Comparison of ENCODE assay signal across 1 cellular context in genomic region chr20:48697845-48698491, GRCh38.
TF ChIP-seq lines count a peak whose summit lies in the region.

No MANE protein-coding gene starts in this region.

TF ChIP-seq in HepG2, 621 proteins besides CTCF, POLR2A, EP300 and RAD21 (continued from another document and continues in another):
- TF ChIP-seq, protein P1, sequence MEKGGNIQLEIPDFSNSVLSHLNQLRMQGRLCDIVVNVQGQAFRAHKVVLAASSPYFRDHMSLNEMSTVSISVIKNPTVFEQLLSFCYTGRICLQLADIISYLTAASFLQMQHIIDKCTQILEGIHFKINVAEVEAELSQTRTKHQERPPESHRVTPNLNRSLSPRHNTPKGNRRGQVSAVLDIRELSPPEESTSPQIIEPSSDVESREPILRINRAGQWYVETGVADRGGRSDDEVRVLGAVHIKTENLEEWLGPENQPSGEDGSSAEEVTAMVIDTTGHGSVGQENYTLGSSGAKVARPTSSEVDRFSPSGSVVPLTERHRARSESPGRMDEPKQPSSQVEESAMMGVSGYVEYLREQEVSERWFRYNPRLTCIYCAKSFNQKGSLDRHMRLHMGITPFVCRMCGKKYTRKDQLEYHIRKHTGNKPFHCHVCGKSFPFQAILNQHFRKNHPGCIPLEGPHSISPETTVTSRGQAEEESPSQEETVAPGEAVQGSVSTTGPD (CRISPR knock-in tag; IDR thresholded peaks at IDR 0.05), result no peak
- TF ChIP-seq ZNF235 (CRISPR knock-in tag; IDR thresholded peaks at IDR 0.05; ENCODE audit: borderline replicate concordance) (0 out of 2 replicates have a peak, but pooled peaks have one; percentile 53), ZNF143 (CRISPR knock-in tag; IDR thresholded peaks at IDR 0.05) (0 out of 2 replicates have a peak, but pooled peaks have one; percentile 30), SYNCRIP (IDR thresholded peaks at IDR 0.05; ENCODE audit: insufficient read depth, low read depth, low read length) (no peak), KDM3A (CRISPR knock-in tag; IDR thresholded peaks at IDR 0.05; ENCODE audit: low read depth) (no peak), RARA (CRISPR knock-in tag; IDR thresholded peaks at IDR 0.05) (0 out of 2 replicates have a peak, but pooled peaks have one; percentile 22), HNF4A (CRISPR knock-in tag; IDR thresholded peaks at IDR 0.05) (peak; percentile 17; the same call in 1 of the 2 replicates), UBTF (CRISPR knock-in tag; IDR thresholded peaks at IDR 0.05) (peak; percentile 39; the same call in 1 of the 2 replicates), CENPX (CRISPR knock-in tag; IDR thresholded peaks at IDR 0.05) (no peak), CBX5 (CRISPR knock-in tag; IDR thresholded peaks at IDR 0.05; ENCODE audit: borderline replicate concordance) (peak; percentile 37; the same call in 1 of the 2 replicates), PCBP2 (optimal IDR thresholded peaks at IDR 0.05; ENCODE audit: low read depth, low read length, poor library complexity, severe bottlenecking) (no peak), POGK (CRISPR knock-in tag; conservative IDR thresholded peaks at IDR 0.05) (no peak), HMGXB4 (CRISPR knock-in tag; IDR thresholded peaks at IDR 0.05; ENCODE audit: borderline replicate concordance in 1 of 2, low read depth in 1 of 2) (no peak), ZNF788 (CRISPR knock-in tag; IDR thresholded peaks at IDR 0.05; ENCODE audit: borderline replicate concordance) (peak; percentile 22; the same call in 1 of the 2 replicates), BCL6 (CRISPR knock-in tag; IDR thresholded peaks at IDR 0.05) (peak; percentile 39; the same call in 1 of the 2 replicates), KLF13 (CRISPR knock-in tag; IDR thresholded peaks at IDR 0.05) (0 out of 2 replicates have a peak, but pooled peaks have one; percentile 57), HDAC1 (CRISPR knock-in tag; IDR thresholded peaks at IDR 0.05) (peak; percentile 41; the same call in 1 of the 2 replicates), KDM5A (IDR thresholded peaks at IDR 0.05; ENCODE audit: borderline replicate concordance, low read length) (no peak), ZNF256 (CRISPR knock-in tag; conservative IDR thresholded peaks at IDR 0.05) (no peak; the same call in 1 of the 2 replicates), DR1 (CRISPR knock-in tag; IDR thresholded peaks at IDR 0.05) (0 out of 2 replicates have a peak, but pooled peaks have one; percentile 55), SUZ12 (IDR thresholded peaks at IDR 0.05; ENCODE audit: low read depth, low read length) (no peak), ZNF225 (CRISPR knock-in tag; IDR thresholded peaks at IDR 0.05) (0 out of 2 replicates have a peak, but pooled peaks have one; percentile 47), SP4 (CRISPR knock-in tag; IDR thresholded peaks at IDR 0.05) (no peak), ZNF160 (CRISPR knock-in tag; IDR thresholded peaks at IDR 0.05) (no peak), PITX1 (CRISPR knock-in tag; IDR thresholded peaks at IDR 0.05) (peak; percentile 59; the same call in 1 of the 2 replicates), RXRA (CRISPR knock-in tag; IDR thresholded peaks at IDR 0.05) (peak; percentile 12; the same call in 1 of the 2 replicates), ZNF333 (CRISPR knock-in tag; IDR thresholded peaks at IDR 0.05; ENCODE audit: borderline replicate concordance) (0 out of 2 replicates have a peak, but pooled peaks have one; percentile 29), ZNF644 (CRISPR knock-in tag; IDR thresholded peaks at IDR 0.05; ENCODE audit: low read depth) (peak; percentile 56; the same call in 1 of the 2 replicates), FOSL2 (CRISPR knock-in tag; IDR thresholded peaks at IDR 0.05) (peak; percentile 64), ZNF780A (CRISPR knock-in tag; IDR thresholded peaks at IDR 0.05) (no peak), THAP11 (CRISPR knock-in tag; IDR thresholded peaks at IDR 0.05) (0 out of 2 replicates have a peak, but pooled peaks have one; percentile 35), NCOA2 (CRISPR knock-in tag; IDR thresholded peaks at IDR 0.05) (no peak), NONO (IDR thresholded peaks at IDR 0.05) (no peak), NONO (CRISPR knock-in tag; conservative IDR thresholded peaks at IDR 0.05) (0 out of 2 replicates have a peak, but pooled peaks have one; percentile 34), RXRB (CRISPR knock-in tag; IDR thresholded peaks at IDR 0.05; ENCODE audit: borderline replicate concordance) (0 out of 2 replicates have a peak, but pooled peaks have one; percentile 8), HNRNPK (IDR thresholded peaks at IDR 0.05; ENCODE audit: low read depth, low read length, poor library complexity, severe bottlenecking) (no peak), ZNF501 (CRISPR knock-in tag; IDR thresholded peaks at IDR 0.05) (peak; percentile 57), PATZ1 (CRISPR knock-in tag; IDR thresholded peaks at IDR 0.05) (peak; percentile 73), ARNTL (CRISPR knock-in tag; IDR thresholded peaks at IDR 0.05) (no peak), ELF1 (CRISPR knock-in tag; IDR thresholded peaks at IDR 0.05) (peak; percentile 44; the same call in 1 of the 2 replicates), ZNF781 (CRISPR knock-in tag; IDR thresholded peaks at IDR 0.05; ENCODE audit: borderline replicate concordance, not compliant biosample characterization) (peak; percentile 74), ZNF790 (CRISPR knock-in tag; IDR thresholded peaks at IDR 0.05; ENCODE audit: borderline replicate concordance) (no peak), HDAC2 (CRISPR knock-in tag; IDR thresholded peaks at IDR 0.05) (peak; percentile 46; the same call in 1 of the 2 replicates)
- TF ChIP-seq, protein P2, sequence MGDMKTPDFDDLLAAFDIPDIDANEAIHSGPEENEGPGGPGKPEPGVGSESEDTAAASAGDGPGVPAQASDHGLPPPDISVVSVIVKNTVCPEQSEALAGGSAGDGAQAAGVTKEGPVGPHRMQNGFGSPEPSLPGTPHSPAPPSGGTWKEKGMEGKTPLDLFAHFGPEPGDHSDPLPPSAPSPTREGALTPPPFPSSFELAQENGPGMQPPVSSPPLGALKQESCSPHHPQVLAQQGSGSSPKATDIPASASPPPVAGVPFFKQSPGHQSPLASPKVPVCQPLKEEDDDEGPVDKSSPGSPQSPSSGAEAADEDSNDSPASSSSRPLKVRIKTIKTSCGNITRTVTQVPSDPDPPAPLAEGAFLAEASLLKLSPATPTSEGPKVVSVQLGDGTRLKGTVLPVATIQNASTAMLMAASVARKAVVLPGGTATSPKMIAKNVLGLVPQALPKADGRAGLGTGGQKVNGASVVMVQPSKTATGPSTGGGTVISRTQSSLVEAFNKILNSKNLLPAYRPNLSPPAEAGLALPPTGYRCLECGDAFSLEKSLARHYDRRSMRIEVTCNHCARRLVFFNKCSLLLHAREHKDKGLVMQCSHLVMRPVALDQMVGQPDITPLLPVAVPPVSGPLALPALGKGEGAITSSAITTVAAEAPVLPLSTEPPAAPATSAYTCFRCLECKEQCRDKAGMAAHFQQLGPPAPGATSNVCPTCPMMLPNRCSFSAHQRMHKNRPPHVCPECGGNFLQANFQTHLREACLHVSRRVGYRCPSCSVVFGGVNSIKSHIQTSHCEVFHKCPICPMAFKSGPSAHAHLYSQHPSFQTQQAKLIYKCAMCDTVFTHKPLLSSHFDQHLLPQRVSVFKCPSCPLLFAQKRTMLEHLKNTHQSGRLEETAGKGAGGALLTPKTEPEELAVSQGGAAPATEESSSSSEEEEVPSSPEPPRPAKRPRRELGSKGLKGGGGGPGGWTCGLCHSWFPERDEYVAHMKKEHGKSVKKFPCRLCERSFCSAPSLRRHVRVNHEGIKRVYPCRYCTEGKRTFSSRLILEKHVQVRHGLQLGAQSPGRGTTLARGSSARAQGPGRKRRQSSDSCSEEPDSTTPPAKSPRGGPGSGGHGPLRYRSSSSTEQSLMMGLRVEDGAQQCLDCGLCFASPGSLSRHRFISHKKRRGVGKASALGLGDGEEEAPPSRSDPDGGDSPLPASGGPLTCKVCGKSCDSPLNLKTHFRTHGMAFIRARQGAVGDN (CRISPR knock-in tag; IDR thresholded peaks at IDR 0.05), result peak; percentile 51; the same call in 1 of the 2 replicates
- TF ChIP-seq, protein P3, sequence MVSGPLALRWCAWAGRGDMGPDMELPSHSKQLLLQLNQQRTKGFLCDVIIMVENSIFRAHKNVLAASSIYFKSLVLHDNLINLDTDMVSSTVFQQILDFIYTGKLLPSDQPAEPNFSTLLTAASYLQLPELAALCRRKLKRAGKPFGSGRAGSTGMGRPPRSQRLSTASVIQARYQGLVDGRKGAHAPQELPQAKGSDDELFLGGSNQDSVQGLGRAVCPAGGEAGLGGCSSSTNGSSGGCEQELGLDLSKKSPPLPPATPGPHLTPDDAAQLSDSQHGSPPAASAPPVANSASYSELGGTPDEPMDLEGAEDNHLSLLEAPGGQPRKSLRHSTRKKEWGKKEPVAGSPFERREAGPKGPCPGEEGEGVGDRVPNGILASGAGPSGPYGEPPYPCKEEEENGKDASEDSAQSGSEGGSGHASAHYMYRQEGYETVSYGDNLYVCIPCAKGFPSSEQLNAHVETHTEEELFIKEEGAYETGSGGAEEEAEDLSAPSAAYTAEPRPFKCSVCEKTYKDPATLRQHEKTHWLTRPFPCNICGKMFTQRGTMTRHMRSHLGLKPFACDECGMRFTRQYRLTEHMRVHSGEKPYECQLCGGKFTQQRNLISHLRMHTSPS (CRISPR knock-in tag; IDR thresholded peaks at IDR 0.05; ENCODE audit: low read depth), result 0 out of 2 replicates have a peak, but pooled peaks have one; percentile 41
- TF ChIP-seq, protein P4, sequence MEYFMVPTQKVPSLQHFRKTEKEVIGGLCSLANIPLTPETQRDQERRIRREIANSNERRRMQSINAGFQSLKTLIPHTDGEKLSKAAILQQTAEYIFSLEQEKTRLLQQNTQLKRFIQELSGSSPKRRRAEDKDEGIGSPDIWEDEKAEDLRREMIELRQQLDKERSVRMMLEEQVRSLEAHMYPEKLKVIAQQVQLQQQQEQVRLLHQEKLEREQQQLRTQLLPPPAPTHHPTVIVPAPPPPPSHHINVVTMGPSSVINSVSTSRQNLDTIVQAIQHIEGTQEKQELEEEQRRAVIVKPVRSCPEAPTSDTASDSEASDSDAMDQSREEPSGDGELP (IDR thresholded peaks at IDR 0.05; ENCODE audit: borderline replicate concordance, low read depth), result peak; percentile 59; the same call in 1 of the 2 replicates
